1 cellular context compared by ENCODE assay signal in genomic region chr1:172345077-172345476, GRCh38.
TF ChIP-seq lines count a peak whose summit lies in the region.

No MANE protein-coding gene starts in this region.

TF ChIP-seq in IMR-90, 13 proteins besides CTCF, POLR2A, EP300 and RAD21 (continued from another document):
- TF ChIP-seq RCOR1 (IDR thresholded peaks at IDR 0.05; ENCODE audit: insufficient replicate concordance, low read length), result no peak
- TF ChIP-seq BHLHE40 (IDR thresholded peaks at IDR 0.05; ENCODE audit: low read depth, low read length), result no peak
- TF ChIP-seq MAZ (IDR thresholded peaks at IDR 0.05; ENCODE audit: borderline replicate concordance, low read depth, low read length), result no peak
- no peak for TF ChIP-seq SMC3 (IDR thresholded peaks at IDR 0.05; ENCODE audit: low read depth, low read length)
- TF ChIP-seq CHD1 (IDR thresholded peaks at IDR 0.05; ENCODE audit: low read depth, low read length), result no peak
